In the genomic region with DNA sequence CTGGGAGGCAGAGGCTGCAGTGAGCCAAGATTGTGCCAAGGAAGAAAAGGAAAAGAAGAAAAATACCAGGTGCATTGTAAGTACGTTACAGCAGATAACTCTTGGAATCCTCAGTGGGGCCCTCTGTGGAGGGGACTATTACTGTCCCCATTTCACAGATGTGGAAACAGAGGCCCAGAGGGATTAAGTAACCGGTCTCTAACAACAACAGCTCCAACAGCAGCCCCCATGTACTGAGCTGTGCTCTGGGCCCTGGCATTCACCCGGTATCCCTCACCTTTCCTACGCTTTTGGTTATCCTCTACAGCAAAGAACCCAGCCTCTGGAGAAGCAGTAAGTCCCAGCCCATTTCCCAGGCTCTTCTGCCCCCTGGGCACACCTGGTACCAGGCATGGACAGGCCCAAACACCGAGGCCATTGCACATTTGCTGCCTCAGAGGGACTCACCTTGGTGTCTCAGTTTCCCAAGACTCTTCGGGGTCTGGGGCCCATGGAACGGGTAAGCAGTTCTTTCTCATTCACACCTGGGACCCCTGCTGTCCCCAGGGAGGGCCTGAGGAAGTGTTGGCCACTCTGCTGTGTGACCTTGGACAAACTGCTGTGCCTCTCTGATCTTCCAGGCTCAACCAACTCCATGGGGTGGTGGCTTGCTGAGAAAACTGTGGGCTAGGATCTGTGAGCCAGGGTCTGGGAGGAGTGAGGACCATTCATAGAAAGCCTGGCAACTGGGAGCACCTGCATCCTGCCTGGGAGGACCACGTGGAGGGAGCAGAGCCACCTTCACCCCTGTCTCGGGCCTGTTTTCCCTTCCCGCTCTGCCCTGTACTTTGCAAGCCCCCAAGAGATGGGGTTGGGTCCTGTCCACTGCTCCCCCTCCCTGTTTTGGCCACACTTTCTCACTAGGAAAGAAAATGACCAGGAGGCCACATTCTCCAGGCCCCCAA, we compare ENCODE assay signal across 17 cellular contexts. TPM values are rescaled to one million over a fixed set of nuclear protein-coding genes. Genes with fewer than 3 reads are reported as not detected.
"Had no signal": no experiment of that assay in that cellular context is flagged by ENCODE, and none has a peak within 500 bp of the region (broad histone marks: within the 10 kb centered on the region; RNA-seq: fewer than 3 reads in every experiment).

No MANE protein-coding gene starts in this region.

- H3K27me3 ChIP-seq: colonic mucosa, pancreas, sigmoid colon had no signal

- H3K36me3 Mint-ChIP-seq: brain; stimulated activated memory B cell treated with anti-CD40 and anti-IgM and Interleukin-4, amounts not matched to agents 10 μg/mL and 1 μg/mL and 100 μg/mL, for 72 hours had no signal

- H3K4me3 Mint-ChIP-seq: activated CD4-positive, alpha-beta T cell treated with anti-CD3 and anti-CD28 coated beads, Interleukin-2, amount 10 ng/mL, durations not matched to agents 7 days and 5 days; activated naive CD4-positive, alpha-beta T cell treated with anti-CD3 and anti-CD28 coated beads for 36 hours; activated T-cell treated with anti-CD3 and anti-CD28 coated beads, Interleukin-2, amount 50 U/mL, for 4 hours; brain; central memory CD8-positive, alpha-beta T cell; stimulated activated memory B cell treated with anti-CD40 and anti-IgM and Interleukin-4, amounts not matched to agents 10 μg/mL and 1 μg/mL and 100 μg/mL, for 72 hours had no signal

- H3K27me3 Mint-ChIP-seq: central memory CD8-positive, alpha-beta T cell; stimulated activated memory B cell treated with anti-CD40 and anti-IgM and Interleukin-4, amounts not matched to agents 10 μg/mL and 1 μg/mL and 100 μg/mL, for 72 hours had no signal

- H3K27ac Mint-ChIP-seq: activated CD4-positive, alpha-beta T cell treated with anti-CD3 and anti-CD28 coated beads, Interleukin-2, amount 10 ng/mL, durations not matched to agents 7 days and 5 days; activated naive CD4-positive, alpha-beta T cell treated with anti-CD3 and anti-CD28 coated beads for 36 hours had no signal

- H3K36me3 ChIP-seq: colonic mucosa, pancreas, sigmoid colon had no signal

- H3K9me3 ChIP-seq: colonic mucosa, pancreas, sigmoid colon had no signal

- H3K4me1 ChIP-seq: colonic mucosa, pancreas, sigmoid colon had no signal

- ATAC-seq: activated T-cell treated with anti-CD3 and anti-CD28 coated beads, Interleukin-2, amount 50 U/mL, for 4 hours; pancreas; stimulated activated memory B cell treated with anti-CD40 and anti-IgM and Interleukin-4, amounts not matched to agents 10 μg/mL and 1 μg/mL and 100 μg/mL, for 72 hours had no signal

- DNase-seq: activated CD4-positive, alpha-beta T cell treated with anti-CD3 and anti-CD28 coated beads, Interleukin-2, amount 10 ng/mL, durations not matched to agents 7 days and 5 days; activated CD8-positive, alpha-beta memory T cell treated with anti-CD3 and anti-CD28 coated beads, Interleukin-2, amount 50 U/mL, for 4 hours; activated naive CD4-positive, alpha-beta T cell treated with anti-CD3 and anti-CD28 coated beads for 36 hours; activated T-cell treated with anti-CD3 and anti-CD28 coated beads, Interleukin-2, amount 50 U/mL, for 4 hours; colonic mucosa; head of caudate nucleus; midbrain; pancreas; sigmoid colon; stimulated activated CD4-positive, alpha-beta T cell treated with anti-CD3 and anti-CD28 coated beads, Interleukin-4, amount 100 ng/mL, for 24 hours; T1000 had no signal

- FAIRE-seq: endometrium, frontal cortex, keratinocyte, pancreas had no signal

- H3K4me3 ChIP-seq: colonic mucosa, pancreas, sigmoid colon had no signal

- H3K9me3 Mint-ChIP-seq: activated T-cell treated with anti-CD3 and anti-CD28 coated beads, Interleukin-2, amount 50 U/mL, for 4 hours; central memory CD8-positive, alpha-beta T cell; stimulated activated memory B cell treated with anti-CD40 and anti-IgM and Interleukin-4, amounts not matched to agents 10 μg/mL and 1 μg/mL and 100 μg/mL, for 72 hours had no signal

- H3K27ac ChIP-seq: colonic mucosa, pancreas, sigmoid colon had no signal

RNA-seq across cellular contexts. Expression of a gene that starts 59.9 kb away (rescaled TPM):
- total RNA-seq: frontal cortex had no signal
- polyA plus RNA-seq: keratinocyte had no signal
